9 cellular contexts compared by ENCODE assay signal in the genomic region with DNA sequence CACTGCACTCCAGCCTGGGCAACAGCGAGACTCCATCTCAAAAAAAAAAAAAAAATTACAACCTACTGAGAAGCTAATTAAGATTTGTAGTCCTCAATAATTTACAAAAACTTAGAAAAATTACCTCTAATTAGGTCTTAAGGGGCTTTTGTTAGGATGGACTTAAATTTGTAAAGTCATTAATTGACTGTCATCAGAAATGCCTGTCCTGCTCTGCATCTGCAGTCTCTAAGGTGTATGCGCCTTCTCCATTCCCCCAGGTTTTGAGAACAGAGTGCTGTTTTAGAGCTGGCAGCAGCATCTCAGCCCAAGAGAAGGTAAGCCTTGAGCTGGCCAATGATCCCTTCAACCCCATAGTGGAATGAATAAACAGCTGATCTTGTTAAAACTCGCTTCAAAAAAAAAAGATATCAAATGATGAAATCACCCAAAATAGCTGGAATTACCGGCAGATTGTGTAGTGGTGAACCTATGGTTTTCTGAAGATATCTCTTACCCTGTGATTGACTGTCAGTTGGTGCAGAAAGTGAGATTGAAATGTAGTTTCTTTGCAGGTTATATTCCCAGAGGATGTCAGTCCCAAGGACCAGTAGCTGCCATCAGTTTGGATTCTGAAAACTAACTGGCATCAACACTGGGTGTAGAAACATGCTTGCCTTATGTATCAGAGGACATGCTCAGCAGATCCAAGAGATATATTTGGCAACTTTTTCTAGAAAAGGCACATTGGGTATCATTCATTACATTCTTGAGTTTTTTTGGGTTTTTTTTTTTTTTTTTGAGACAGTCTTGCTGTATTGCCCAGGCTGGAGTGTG. TPM values are rescaled to one million over a fixed set of nuclear protein-coding genes. Genes with fewer than 3 reads are reported as not detected.
DNase-seq lines count a peak whose midpoint lies in the region; ATAC-seq and TF ChIP-seq lines count a peak whose summit lies in the region.
"Had no signal": no experiment of that assay in that cellular context is flagged by ENCODE, and none has a peak within 500 bp of the region (broad histone marks: within the 10 kb centered on the region; RNA-seq: fewer than 3 reads in every experiment).

No MANE protein-coding gene starts in this region.

- no peak overlapping the region for H2BK15ac ChIP-seq in mesenchymal stem cell (ENCODE audit: low read depth, poor library complexity, severe bottlenecking)

- no peak overlapping the region for H4K91ac ChIP-seq in mesenchymal stem cell (ENCODE audit: low read length)

- TF ChIP-seq CTCF in BJ (IDR thresholded peaks at IDR 0.05; ENCODE audit: insufficient read depth, low read depth, low read length) (no peak), HFFc6 (IDR thresholded peaks at IDR 0.05) (no peak), adrenal gland (IDR thresholded peaks at IDR 0.05) (no peak)

- H3K4ac ChIP-seq in mesenchymal stem cell (ENCODE audit: low read depth in 1 of 2, low read length in 2 of 2): no peak overlapping the region

- DNase-seq in BJ (ENCODE audit: low read depth): no peak
- no peak for DNase-seq in HFFc6
- DNase-seq in adrenal gland: no peak
- no peak for DNase-seq in mesenchymal stem cell
- no peak for DNase-seq in NCI-H1105 treated with DMSO at 0.1 percent for 48 hours (lab: John Stamatoyannopoulos, UW)
- no peak for DNase-seq in kidney tubule cell (ENCODE audit: low spot score)

- peaks cover 10% of the 10 kb centered on the region; the same call in 1 of the 2 replicates for H3K9me3 Mint-ChIP-seq in HFFc6

- H2BK120ac ChIP-seq in mesenchymal stem cell (ENCODE audit: low read depth, low read length): no peak overlapping the region

- intact Hi-C loops in adrenal gland (cut with DNase I): no loop called here

- no peak overlapping the region for H3K23ac ChIP-seq in mesenchymal stem cell (ENCODE audit: low read length in 2 of 2)

- H2BK12ac ChIP-seq in mesenchymal stem cell (ENCODE audit: low read length in 2 of 2): no peak overlapping the region

- TF ChIP-seq POLR2A in adrenal gland (IDR thresholded peaks at IDR 0.05): no peak

- H2AFZ ChIP-seq in mesenchymal stem cell (ENCODE audit: low read depth, low read length): no peak overlapping the region

- no peak overlapping the region for H3K14ac ChIP-seq in mesenchymal stem cell (ENCODE audit: low read length in 2 of 2)

- CTCF ChIA-PET in BJ (lab: Yijun Ruan, JAX): interaction anchor here (0.9 to 5.4 kb wide), 8 partner anchors 11 to 90 kb away, joined by 3 to 46 read pairs (median 4); no protein-coding TSS in a partner anchor

- 56 to 68% (median 61%) methylated on average over 4 of the region's 4 CpGs for WGBS in adrenal gland, 4 donors
- 85% methylated on average over 2 of the region's 4 CpGs for WGBS in mesenchymal stem cell

- no peak overlapping the region for H4K8ac ChIP-seq in mesenchymal stem cell (ENCODE audit: low read length)

- H3K27me3 ChIP-seq in BJ (ENCODE audit: control insufficient read depth, insufficient read depth, low read length) (no peaks in the 10 kb centered on the region), adrenal gland (no peaks in the 10 kb centered on the region), mesenchymal stem cell (ENCODE audit: control insufficient read depth in 1 of 2, insufficient read depth in 1 of 2, low read length in 2 of 2) (no peaks in the 10 kb centered on the region)

- H3K4me3 ChIP-seq in BJ (ENCODE audit: low read depth, low read length): peak overlapping the region; percentile 94
- H3K4me3 ChIP-seq in adrenal gland: peak overlapping the region in 1 of 4 donors; percentile 83
- H3K4me3 ChIP-seq in mesenchymal stem cell (ENCODE audit: insufficient read depth in 1 of 2, low read depth in 1 of 2, low read length in 2 of 2): peak overlapping the region in 1 of 2 experiments; percentile 94

- H3K27ac ChIP-seq in adrenal gland (peak overlapping the region in 3 of 5 donors; percentile 2 to 91 (median 44)), mesenchymal stem cell (ENCODE audit: low read length, poor library complexity, severe bottlenecking) (no peak overlapping the region)

- no peak overlapping the region for H3K18ac ChIP-seq in mesenchymal stem cell (ENCODE audit: low read depth in 1 of 2, low read length in 2 of 2)

- H3K4me2 ChIP-seq in mesenchymal stem cell (ENCODE audit: low read length, poor library complexity, severe bottlenecking): peak overlapping the region; percentile 28

- peak overlapping the region; percentile 94 for H3K27ac Mint-ChIP-seq in HFFc6

- ATAC-seq in GM21528 (IDR thresholded peaks at IDR 0.05; ENCODE audit: low FRiP score, unreplicated experiment): no peak
- ATAC-seq in HG02571 (IDR thresholded peaks at IDR 0.05; ENCODE audit: unreplicated experiment): no peak

- peaks cover 46% of the 10 kb centered on the region for H3K4me1 Mint-ChIP-seq in HFFc6 (ENCODE audit: low read depth)

- peaks cover 34% of the 10 kb centered on the region for H3K36me3 ChIP-seq in BJ (ENCODE audit: control insufficient read depth, insufficient read depth, low read length)
- peaks cover 0 to 46% of the 10 kb centered on the region in 2 donors for H3K36me3 ChIP-seq in adrenal gland (replicated peaks in 1 of 2)
- peaks cover 37 to 63% of the 10 kb centered on the region in 2 experiments for H3K36me3 ChIP-seq in mesenchymal stem cell (ENCODE audit: control insufficient read depth in 1 of 2, insufficient read depth in 2 of 2, low read depth in 1 of 2, low read length in 2 of 2)

- peaks cover 20% of the 10 kb centered on the region for H3K27me3 Mint-ChIP-seq in HFFc6 (ENCODE audit: insufficient read depth)

- no peak overlapping the region for H2AK5ac ChIP-seq in mesenchymal stem cell (ENCODE audit: low read length, severe bottlenecking)

- H3K4me1 ChIP-seq in adrenal gland (replicated peaks in 1 of 2) (peaks cover 18 to 68% of the 10 kb centered on the region in 2 donors), mesenchymal stem cell (ENCODE audit: control insufficient read depth, insufficient read depth, low read depth, low read length) (peaks cover 28% of the 10 kb centered on the region)

- peaks cover 58% of the 10 kb centered on the region for H3K36me3 Mint-ChIP-seq in HFFc6 (ENCODE audit: low read depth)

- H3K79me1 ChIP-seq in mesenchymal stem cell (replicated peaks; ENCODE audit: low read length, poor library complexity, severe bottlenecking): peaks cover 7% of the 10 kb centered on the region

- H3K4me3 Mint-ChIP-seq in HFFc6: peak overlapping the region; percentile 99

- H3K9ac ChIP-seq in mesenchymal stem cell (ENCODE audit: low read length): peak overlapping the region; percentile 94

- POLR2A ChIA-PET in BJ (lab: Charles Lee): interaction anchor here (0.7 kb wide), 1 partner anchor 34 kb away, joined by 5 read pairs; no protein-coding TSS in a partner anchor

- H2BK5ac ChIP-seq in mesenchymal stem cell (ENCODE audit: low read depth, low read length, poor library complexity, severe bottlenecking): no peak overlapping the region

- H3K9me3 ChIP-seq in adrenal gland (replicated peaks in 1 of 3) (no peaks in the 10 kb centered on the region), mesenchymal stem cell (ENCODE audit: control insufficient read depth, low read length) (no peaks in the 10 kb centered on the region)

RNA-seq across cellular contexts. Expression of a gene that starts 25.7 kb away (rescaled TPM):
- polyA plus RNA-seq in BJ (2011; rRNA removed) (4.0 and 7.9 TPM in 2 replicates), adrenal gland (10 to 100 TPM; 23.3 to 67.3 (median 61.7) TPM)
- polyA minus RNA-seq in BJ (2011; rRNA and poly(A)+ RNA removed): 5.9 and 15.0 TPM in 2 replicates
- total RNA-seq in HFFc6 (2021; fragmentation: NEBNext Ultra II Directional; extraction: Animal tissue kit (Norgen Biotek cat#: 25700)): 10 to 100 TPM in 4 of 6 experiments, 1 to 10 TPM in 2; 2.9 to 19.5 (median 18.1) TPM
- total RNA-seq in adrenal gland: 100 to 1,000 TPM in 1 of 8 donors, 10 to 100 TPM in 7; 34.1 to 110 (median 47.3) TPM
- polyA plus RNA-seq in mesenchymal stem cell (2013, experiment 1 of 2): 116 TPM
- polyA plus RNA-seq in mesenchymal stem cell (2013, experiment 2 of 2): 113 TPM

RNA-seq across cellular contexts. Expression of a gene that starts 51.0 kb away (rescaled TPM):
- polyA plus RNA-seq in BJ (2011; rRNA removed) (0.82 and 1.3 TPM in 2 replicates), adrenal gland (10 to 100 TPM in 1 of 3 donors, 1 to 10 TPM in 2; 8.6 to 40.1 (median 9.7) TPM)
- 0.33 and 0.36 TPM in 2 replicates for polyA minus RNA-seq in BJ (2011; rRNA and poly(A)+ RNA removed)
- total RNA-seq in HFFc6 (2021; fragmentation: NEBNext Ultra II Directional; extraction: Animal tissue kit (Norgen Biotek cat#: 25700)): under 1 TPM; 0.14 to 0.57 (median 0.27) TPM
- 10 to 100 TPM in 7 of 8 donors, 1 to 10 TPM in 1; 7.4 to 49.2 (median 25.5) TPM for total RNA-seq in adrenal gland
- polyA plus RNA-seq in mesenchymal stem cell (2013, experiment 1 of 2): 0.44 TPM
- 0.48 TPM for polyA plus RNA-seq in mesenchymal stem cell (2013, experiment 2 of 2)
- total RNA-seq: HT1080 had no signal

Comparison
In these comparisons a context has a peak if more than half of its experiments do, and no peak if none do; other contexts are left out.
1. RNA of a gene that starts 51.0 kb away (total RNA-seq): 7.4 to 49.2 TPM in adrenal gland; 0.14 to 0.57 TPM in HFFc6; every median in the first group is over 4 times any median in the second.